39 cellular contexts compared by ENCODE assay signal in genomic region chr9:95325221-95325620, GRCh38.
"Had no signal": no experiment of that assay in that cellular context is flagged by ENCODE, and none has a peak within 500 bp of the region (broad histone marks: within the 10 kb centered on the region; RNA-seq: fewer than 3 reads in every experiment).

No MANE protein-coding gene starts in this region.

- H3K36me3 Mint-ChIP-seq: brain had no signal

- H3K27ac Mint-ChIP-seq: activated naive CD4-positive, alpha-beta T cell treated with anti-CD3 and anti-CD28 coated beads for 36 hours; activated naive CD4-positive, alpha-beta T cell treated with anti-CD3 and anti-CD28 coated beads, Interleukin-2, amount 10 ng/mL, durations not matched to agents 7 days and 5 days; activated naive CD4-positive, alpha-beta T cell treated with anti-CD3 and anti-CD28 coated beads, Interleukin-2, amount 50 U/mL, for 24 hours; activated naive CD4-positive, alpha-beta T cell treated with anti-CD3 and anti-CD28 coated beads, Interleukin-2, amount 50 U/mL, for 72 hours; activated naive CD8-positive, alpha-beta T cell; activated naive CD8-positive, alpha-beta T cell treated with anti-CD3 and anti-CD28 coated beads for 36 hours; activated naive CD8-positive, alpha-beta T cell treated with anti-CD3 and anti-CD28 coated beads, Interleukin-2, amount 10 ng/mL, durations not matched to agents 7 days and 5 days; activated naive CD8-positive, alpha-beta T cell treated with anti-CD3 and anti-CD28 coated beads, Interleukin-2, amount 50 U/mL, for 24 hours; activated T-cell treated with anti-CD3 and anti-CD28 coated beads, Interleukin-2, amount 50 U/mL, for 72 hours; activated T-helper 1 cell treated with anti-CD3 and anti-CD28 coated beads, Interleukin-12 subunit alpha, Interleukin-12 subunit beta, Interleukin-2, Interleukin-4 antibody, amounts not matched to agents 30 ng/mL and 10 ng/mL and 1 ng/mL, durations not matched to agents 14 hours and 24 hours and 36 hours; activated T-helper 17 cell treated with anti-CD3 and anti-CD28 coated beads, Interleukin-2, amount 50 U/mL, for 72 hours; activated T-helper 2 cell treated with anti-CD3 and anti-CD28 coated beads, Interferon-gamma antibody, Interleukin-2, Interleukin-4, amounts not matched to agents 10 μg/mL and 5 μg/mL and 100 μg/mL, durations not matched to agents 14 hours and 24 hours and 36 hours; brain had no signal

- H3K27ac ChIP-seq: adrenal gland, ascending aorta, body of pancreas, brain microvascular endothelial cell, breast epithelium, cardiac muscle cell had no signal

- H3K9me3 ChIP-seq: adrenal gland, ascending aorta, body of pancreas had no signal

- ATAC-seq: activated naive CD4-positive, alpha-beta T cell treated with anti-CD3 and anti-CD28 coated beads, Interleukin-2, amount 50 U/mL, for 72 hours; activated naive CD8-positive, alpha-beta T cell treated with anti-CD3 and anti-CD28 coated beads, Interleukin-2, amount 50 U/mL, for 24 hours; activated T-cell treated with anti-CD3 and anti-CD28 coated beads, Interleukin-2, amount 50 U/mL, for 4 hours; activated T-cell treated with anti-CD3 and anti-CD28 coated beads, Interleukin-2, amount 50 U/mL, for 72 hours; activated T-helper 17 cell treated with anti-CD3 and anti-CD28 coated beads, Interleukin-2, amount 50 U/mL, for 72 hours; body of pancreas had no signal

- H3K4me3 Mint-ChIP-seq: activated naive CD4-positive, alpha-beta T cell treated with anti-CD3 and anti-CD28 coated beads for 36 hours; activated naive CD4-positive, alpha-beta T cell treated with anti-CD3 and anti-CD28 coated beads, Interleukin-2, amount 10 ng/mL, durations not matched to agents 7 days and 5 days; activated naive CD4-positive, alpha-beta T cell treated with anti-CD3 and anti-CD28 coated beads, Interleukin-2, amount 50 U/mL, for 24 hours; activated naive CD8-positive, alpha-beta T cell; activated naive CD8-positive, alpha-beta T cell treated with anti-CD3 and anti-CD28 coated beads for 36 hours; activated naive CD8-positive, alpha-beta T cell treated with anti-CD3 and anti-CD28 coated beads, Interleukin-2, amount 10 ng/mL, durations not matched to agents 7 days and 5 days; activated naive CD8-positive, alpha-beta T cell treated with anti-CD3 and anti-CD28 coated beads, Interleukin-2, amount 50 U/mL, for 24 hours; activated T-cell treated with anti-CD3 and anti-CD28 coated beads, Interleukin-2, amount 50 U/mL, for 4 hours; activated T-cell treated with anti-CD3 and anti-CD28 coated beads, Interleukin-2, amount 50 U/mL, for 72 hours; activated T-helper 1 cell treated with anti-CD3 and anti-CD28 coated beads, Interleukin-12 subunit alpha, Interleukin-12 subunit beta, Interleukin-2, Interleukin-4 antibody, amounts not matched to agents 30 ng/mL and 10 ng/mL and 1 ng/mL, durations not matched to agents 14 hours and 24 hours and 36 hours; activated T-helper 17 cell treated with anti-CD3 and anti-CD28 coated beads, Interleukin-2, amount 50 U/mL, for 72 hours; brain; central memory CD8-positive, alpha-beta T cell had no signal

- H3K27me3 ChIP-seq: adrenal gland, ascending aorta, body of pancreas, brain microvascular endothelial cell, breast epithelium, cardiac muscle cell had no signal

- H3K4me1 Mint-ChIP-seq: activated naive CD4-positive, alpha-beta T cell treated with anti-CD3 and anti-CD28 coated beads, Interleukin-2, amount 10 ng/mL, durations not matched to agents 7 days and 5 days; activated naive CD8-positive, alpha-beta T cell treated with anti-CD3 and anti-CD28 coated beads, Interleukin-2, amount 50 U/mL, for 24 hours; activated T-helper 17 cell treated with anti-CD3 and anti-CD28 coated beads, Interleukin-2, amount 50 U/mL, for 72 hours; brain; central memory CD8-positive, alpha-beta T cell had no signal

- H3K4me1 ChIP-seq: adrenal gland, ascending aorta, body of pancreas, breast epithelium had no signal

- H3K36me3 ChIP-seq: adrenal gland, ascending aorta, brain microvascular endothelial cell, breast epithelium, cardiac muscle cell had no signal

- H3K9me3 Mint-ChIP-seq: activated naive CD4-positive, alpha-beta T cell treated with anti-CD3 and anti-CD28 coated beads, Interleukin-2, amount 50 U/mL, for 24 hours; central memory CD8-positive, alpha-beta T cell had no signal

- FAIRE-seq: astrocyte, bronchial epithelial cell had no signal

- DNase-seq: activated effector memory CD4-positive, alpha-beta T cell treated with anti-CD3 and anti-CD28 coated beads, Interleukin-2, amount 50 U/mL, for 16 hours; activated effector memory CD4-positive, alpha-beta T cell treated with Interleukin-2 at 50 U/mL for 16 hours; activated gamma-delta T cell; activated gamma-delta T cell treated with Interleukin-2 at 50 U/mL for 16 hours; activated naive CD4-positive, alpha-beta T cell; activated naive CD4-positive, alpha-beta T cell treated with anti-CD3 and anti-CD28 coated beads for 36 hours; activated naive CD4-positive, alpha-beta T cell treated with anti-CD3 and anti-CD28 coated beads, Interleukin-2, amount 10 ng/mL, durations not matched to agents 7 days and 5 days; activated naive CD4-positive, alpha-beta T cell treated with anti-CD3 and anti-CD28 coated beads, Interleukin-2, amount 50 U/mL, for 16 hours; activated naive CD4-positive, alpha-beta T cell treated with Interleukin-2 at 50 U/mL for 16 hours; activated naive CD8-positive, alpha-beta T cell treated with anti-CD3 and anti-CD28 coated beads for 36 hours; activated naive CD8-positive, alpha-beta T cell treated with anti-CD3 and anti-CD28 coated beads, Interleukin-2, amount 10 ng/mL, durations not matched to agents 7 days and 5 days; activated naive CD8-positive, alpha-beta T cell treated with anti-CD3 and anti-CD28 coated beads, Interleukin-2, amount 50 U/mL, for 24 hours; activated T-cell treated with anti-CD3 and anti-CD28 coated beads, Interleukin-2, amount 50 U/mL, for 1 hour; activated T-cell treated with anti-CD3 and anti-CD28 coated beads, Interleukin-2, amount 50 U/mL, for 4 hours; activated T-cell treated with anti-CD3 and anti-CD28 coated beads, Interleukin-2, amount 50 U/mL, for 48 hours; activated T-cell treated with anti-CD3 and anti-CD28 coated beads, Interleukin-2, amount 50 U/mL, for 72 hours; adrenal gland; amniotic stem cell; amygdala; anterior cingulate cortex; aorta; body of pancreas; brain microvascular endothelial cell; caudate nucleus; central memory CD4-positive, alpha-beta T cell; cerebellar nuclear complex had no signal

- H3K27me3 Mint-ChIP-seq: activated naive CD4-positive, alpha-beta T cell treated with anti-CD3 and anti-CD28 coated beads, Interleukin-2, amount 50 U/mL, for 24 hours; activated naive CD8-positive, alpha-beta T cell; activated naive CD8-positive, alpha-beta T cell treated with anti-CD3 and anti-CD28 coated beads, Interleukin-2, amount 50 U/mL, for 24 hours had no signal

- H3K4me3 ChIP-seq: adrenal gland, ascending aorta, body of pancreas, breast epithelium, cardiac muscle cell had no signal
